20 cellular contexts compared by ENCODE assay signal in the genomic region with DNA sequence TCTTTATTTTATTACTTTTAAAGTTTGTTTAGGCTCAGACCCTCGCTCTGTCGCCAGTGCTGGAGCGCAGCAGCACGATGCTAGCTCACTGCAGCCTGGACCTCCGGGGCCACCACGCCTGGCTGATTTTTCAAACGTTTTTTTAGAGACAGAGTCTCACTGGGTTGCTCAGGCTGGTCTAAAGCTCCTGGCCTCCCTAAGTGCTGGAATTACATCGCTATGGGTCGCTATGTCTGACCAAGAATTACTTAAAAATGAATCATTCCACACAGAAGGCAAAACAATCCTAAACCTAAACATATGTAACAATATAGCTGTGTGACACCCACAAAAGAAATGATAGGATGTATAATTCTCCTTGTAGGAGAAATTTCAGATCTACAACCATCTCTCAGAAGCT.
DNase-seq lines count a peak whose midpoint lies in the region; ATAC-seq and TF ChIP-seq lines count a peak whose summit lies in the region.
"Had no signal": no experiment of that assay in that cellular context is flagged by ENCODE, and none has a peak within 500 bp of the region (broad histone marks: within the 10 kb centered on the region; RNA-seq: fewer than 3 reads in every experiment).

No MANE protein-coding gene starts in this region.

- H3K4me3 Mint-ChIP-seq in neural progenitor cell, result no peak overlapping the region
- H3K4me3 Mint-ChIP-seq: activated CD4-positive, alpha-beta memory T cell treated with anti-CD3 and anti-CD28 coated beads for 36 hours; activated naive CD4-positive, alpha-beta T cell treated with anti-CD3 and anti-CD28 coated beads for 36 hours; CD8-positive, alpha-beta T cell; mesothelial cell of epicardium; neural crest cell; T-helper 1 cell treated with Interleukin-12 subunit alpha and Interleukin-12 subunit beta and Interleukin-4 antibody, amounts not matched to agents 30 μg/mL and 1 μg/mL, for 36 hours had no signal

- no peaks in the 10 kb centered on the region for H3K79me2 ChIP-seq in fibroblast of lung (ENCODE audit: control insufficient read depth, insufficient read depth, low read length)
- no peaks in the 10 kb centered on the region for H3K79me2 ChIP-seq in neural progenitor cell (ENCODE audit: low read depth)

- H3K27ac Mint-ChIP-seq in neural progenitor cell, result peak overlapping the region; percentile 47
- H3K27ac Mint-ChIP-seq: activated CD4-positive, alpha-beta memory T cell treated with anti-CD3 and anti-CD28 coated beads for 36 hours; activated naive CD4-positive, alpha-beta T cell treated with anti-CD3 and anti-CD28 coated beads for 36 hours; CD8-positive, alpha-beta T cell; T-helper 1 cell treated with Interleukin-12 subunit alpha and Interleukin-12 subunit beta and Interleukin-4 antibody, amounts not matched to agents 30 μg/mL and 1 μg/mL, for 36 hours had no signal

- H3K4me2 ChIP-seq in fibroblast of lung (ENCODE audit: extremely low read depth, insufficient read depth, low read length), result no peak overlapping the region
- no peak overlapping the region for H3K4me2 ChIP-seq in neural progenitor cell
- H3K4me2 ChIP-seq: KMS-11 had no signal

- H3K27me3 ChIP-seq in RWPE2 (ENCODE audit: insufficient read depth, poor library complexity, severe bottlenecking) (no peaks in the 10 kb centered on the region), fibroblast of lung (ENCODE audit: control insufficient read depth, insufficient read depth, low read length) (peaks cover 2% of the 10 kb centered on the region), neural progenitor cell (peaks cover 10% of the 10 kb centered on the region)
- H3K27me3 ChIP-seq: colonic mucosa had no signal

- H4K20me1 ChIP-seq in fibroblast of lung (ENCODE audit: control insufficient read depth, extremely low read depth, insufficient read depth, low read length), result no peaks in the 10 kb centered on the region
- no peaks in the 10 kb centered on the region for H4K20me1 ChIP-seq in neural progenitor cell (ENCODE audit: low read depth)

- ATAC-seq in RWPE2 (ENCODE audit: low read depth), result peak; percentile 56
- no peak for ATAC-seq in stimulated activated naive CD8-positive, alpha-beta T cell treated with anti-CD3 and anti-CD28 coated beads, Interleukin-15, Interleukin-2, amounts not matched to agents 100 U/mL and 50 U/mL, for 24 hours
- ATAC-seq: CD8-positive, alpha-beta T cell had no signal

- peaks cover 29% of the 10 kb centered on the region for H3K4me1 Mint-ChIP-seq in neural progenitor cell

- H3K27me3 Mint-ChIP-seq in neural progenitor cell (ENCODE audit: insufficient read depth, low read depth), result no peaks in the 10 kb centered on the region

- H3K9ac ChIP-seq in fibroblast of lung (ENCODE audit: insufficient read depth, low read length) (no peak overlapping the region), neural progenitor cell (no peak overlapping the region)
- H3K9ac ChIP-seq: KMS-11 had no signal

- H3K9me3 Mint-ChIP-seq in neural progenitor cell, result no peaks in the 10 kb centered on the region
- H3K9me3 Mint-ChIP-seq: activated CD4-positive, alpha-beta memory T cell treated with anti-CD3 and anti-CD28 coated beads for 36 hours; activated naive CD4-positive, alpha-beta T cell treated with anti-CD3 and anti-CD28 coated beads for 36 hours; CD8-positive, alpha-beta T cell; mesothelial cell of epicardium; neural crest cell; T-helper 1 cell treated with Interleukin-12 subunit alpha and Interleukin-12 subunit beta and Interleukin-4 antibody, amounts not matched to agents 30 μg/mL and 1 μg/mL, for 36 hours had no signal

- H3K4me1 ChIP-seq in RWPE2 (ENCODE audit: insufficient read depth, poor library complexity, severe bottlenecking) (peaks cover 9% of the 10 kb centered on the region), fibroblast of lung (ENCODE audit: control insufficient read depth, extremely low read depth, insufficient read depth, low read length) (no peaks in the 10 kb centered on the region), neural progenitor cell (peaks cover 26% of the 10 kb centered on the region)
- H3K4me1 ChIP-seq: colonic mucosa had no signal

- H3K9me3 ChIP-seq in RWPE2 (ENCODE audit: severe bottlenecking), result no peaks in the 10 kb centered on the region
- H3K9me3 ChIP-seq in fibroblast of lung (ENCODE audit: control insufficient read depth, insufficient read depth, low read depth, low read length), result no peaks in the 10 kb centered on the region
- no peaks in the 10 kb centered on the region for H3K9me3 ChIP-seq in neural progenitor cell (ENCODE audit: low read depth)
- H3K9me3 ChIP-seq: colonic mucosa had no signal

- H3K27ac ChIP-seq in RWPE2 (ENCODE audit: poor library complexity, severe bottlenecking) (no peak overlapping the region), fibroblast of lung (ENCODE audit: insufficient read depth, low read length) (no peak overlapping the region), neural progenitor cell (no peak overlapping the region)
- H3K27ac ChIP-seq: colonic mucosa, KMS-11 had no signal

- H3F3A ChIP-seq in neural progenitor cell (ENCODE audit: low read depth), result peaks cover 19% of the 10 kb centered on the region

- TF ChIP-seq CTCF in RWPE2 (IDR thresholded peaks at IDR 0.05; ENCODE audit: poor library complexity, severe bottlenecking) (no peak), fibroblast of lung (conservative IDR thresholded peaks at IDR 0.05 in 1 of 2, IDR thresholded peaks at IDR 0.05 in 1 of 2; ENCODE audit: low read depth in 1 of 2, low read length in 2 of 2) (no peak), neural progenitor cell (IDR thresholded peaks at IDR 0.05) (no peak)

- DNase-seq in EH (ENCODE audit: low read depth) (peak; percentile 24), RWPE2 (ENCODE audit: low spot score) (no peak), fibroblast of lung (ENCODE audit: low read depth in 2 of 2) (peak; percentile 49 to 69), neural progenitor cell (ENCODE audit: low spot score) (no peak), NOMO-1 treated with dmso at 0.1 percent for 144 hours (lab: John Stamatoyannopoulos, UW; ENCODE audit: unreplicated experiment) (no peak), NCI-H1105 (lab: John Stamatoyannopoulos, UW) (no peak), NCI-H2227 treated with DMSO at 0.1 percent for 48 hours (lab: John Stamatoyannopoulos, UW) (no peak)
- DNase-seq in stimulated activated naive CD8-positive, alpha-beta T cell treated with anti-CD3 and anti-CD28 coated beads, Interleukin-15, Interleukin-2, amounts not matched to agents 100 U/mL and 50 U/mL, for 24 hours, result no peak
- DNase-seq: activated CD4-positive, alpha-beta memory T cell treated with anti-CD3 and anti-CD28 coated beads for 36 hours; activated naive CD4-positive, alpha-beta T cell treated with anti-CD3 and anti-CD28 coated beads for 36 hours; aorta; CD8-positive, alpha-beta T cell; colonic mucosa; NCI-H2107; NCI-H526; SIG-M5 had no signal

- H2AFZ ChIP-seq in fibroblast of lung (ENCODE audit: low read length) (no peak overlapping the region), neural progenitor cell (replicated peaks) (no peak overlapping the region)

- H3K4me3 ChIP-seq in RWPE2 (ENCODE audit: severe bottlenecking) (no peak overlapping the region), fibroblast of lung (replicated peaks in 1 of 4; ENCODE audit: control extremely low read depth in 1 of 4, insufficient read depth in 1 of 4, low read depth in 3 of 4, low read length in 4 of 4) (no peak overlapping the region), neural progenitor cell (no peak overlapping the region)
- H3K4me3 ChIP-seq: colonic mucosa had no signal

- H3K36me3 ChIP-seq in RWPE2 (ENCODE audit: low read depth) (no peaks in the 10 kb centered on the region), fibroblast of lung (ENCODE audit: control insufficient read depth, insufficient read depth, low read length) (no peaks in the 10 kb centered on the region), neural progenitor cell (no peaks in the 10 kb centered on the region)
- H3K36me3 ChIP-seq: colonic mucosa had no signal

- no peaks in the 10 kb centered on the region for H3K36me3 Mint-ChIP-seq in neural progenitor cell
- H3K36me3 Mint-ChIP-seq: activated CD4-positive, alpha-beta memory T cell treated with anti-CD3 and anti-CD28 coated beads for 36 hours; CD8-positive, alpha-beta T cell; mesothelial cell of epicardium had no signal

Comparison
In these comparisons a context has a peak if more than half of its experiments do, and no peak if none do; other contexts are left out.
1. DNase-seq: peak in EH (single experiment) and fibroblast of lung (2 of 2); none in RWPE2 (single experiment), neural progenitor cell (single experiment), NOMO-1 treated with dmso at 0.1 percent for 144 hours (single experiment), NCI-H1105 (single experiment), NCI-H2227 treated with DMSO at 0.1 percent for 48 hours (single experiment) and stimulated activated naive CD8-positive, alpha-beta T cell treated with anti-CD3 and anti-CD28 coated beads, Interleukin-15, Interleukin-2, amounts not matched to agents 100 U/mL and 50 U/mL, for 24 hours (single experiment).